Comparison of ENCODE assay signal across 8 cellular contexts in the genomic region with DNA sequence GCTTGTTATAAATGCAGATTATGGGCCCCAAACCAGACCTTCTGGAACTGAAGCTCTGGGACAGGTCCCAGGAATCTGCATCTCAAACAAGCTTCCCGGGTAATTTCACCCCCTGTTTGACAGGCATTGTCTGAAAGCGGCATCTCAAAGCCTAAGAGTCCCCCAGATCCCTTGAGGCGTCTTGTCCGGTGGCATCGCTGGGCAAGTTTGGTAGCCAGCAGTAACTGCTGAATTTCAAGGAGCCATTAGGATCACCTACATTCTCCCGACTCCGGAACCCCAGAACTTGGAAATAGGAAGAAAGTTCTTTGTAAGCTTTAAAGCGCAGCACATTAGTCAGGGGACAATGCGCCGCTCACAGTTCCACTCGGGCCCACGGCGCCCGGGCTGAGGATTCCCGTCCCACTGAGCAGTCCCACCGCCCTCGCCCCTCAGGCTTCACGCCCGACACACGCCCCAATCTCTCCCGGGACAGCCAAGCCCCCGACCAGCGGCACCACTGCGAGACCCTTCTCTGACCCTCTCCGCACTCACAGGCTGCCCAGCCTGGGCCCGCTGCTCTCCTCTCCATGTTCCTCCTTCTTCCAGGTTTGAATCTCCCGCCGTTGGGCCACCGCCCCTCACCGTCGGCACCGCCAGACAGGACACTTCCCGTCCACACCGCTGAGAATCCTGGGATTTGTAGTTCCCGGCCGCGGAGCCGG. TPM values are rescaled to one million over a fixed set of nuclear protein-coding genes. Genes with fewer than 3 reads are reported as not detected.
DNase-seq lines count a peak whose midpoint lies in the region; ATAC-seq and TF ChIP-seq lines count a peak whose summit lies in the region.

A gene with protein sequence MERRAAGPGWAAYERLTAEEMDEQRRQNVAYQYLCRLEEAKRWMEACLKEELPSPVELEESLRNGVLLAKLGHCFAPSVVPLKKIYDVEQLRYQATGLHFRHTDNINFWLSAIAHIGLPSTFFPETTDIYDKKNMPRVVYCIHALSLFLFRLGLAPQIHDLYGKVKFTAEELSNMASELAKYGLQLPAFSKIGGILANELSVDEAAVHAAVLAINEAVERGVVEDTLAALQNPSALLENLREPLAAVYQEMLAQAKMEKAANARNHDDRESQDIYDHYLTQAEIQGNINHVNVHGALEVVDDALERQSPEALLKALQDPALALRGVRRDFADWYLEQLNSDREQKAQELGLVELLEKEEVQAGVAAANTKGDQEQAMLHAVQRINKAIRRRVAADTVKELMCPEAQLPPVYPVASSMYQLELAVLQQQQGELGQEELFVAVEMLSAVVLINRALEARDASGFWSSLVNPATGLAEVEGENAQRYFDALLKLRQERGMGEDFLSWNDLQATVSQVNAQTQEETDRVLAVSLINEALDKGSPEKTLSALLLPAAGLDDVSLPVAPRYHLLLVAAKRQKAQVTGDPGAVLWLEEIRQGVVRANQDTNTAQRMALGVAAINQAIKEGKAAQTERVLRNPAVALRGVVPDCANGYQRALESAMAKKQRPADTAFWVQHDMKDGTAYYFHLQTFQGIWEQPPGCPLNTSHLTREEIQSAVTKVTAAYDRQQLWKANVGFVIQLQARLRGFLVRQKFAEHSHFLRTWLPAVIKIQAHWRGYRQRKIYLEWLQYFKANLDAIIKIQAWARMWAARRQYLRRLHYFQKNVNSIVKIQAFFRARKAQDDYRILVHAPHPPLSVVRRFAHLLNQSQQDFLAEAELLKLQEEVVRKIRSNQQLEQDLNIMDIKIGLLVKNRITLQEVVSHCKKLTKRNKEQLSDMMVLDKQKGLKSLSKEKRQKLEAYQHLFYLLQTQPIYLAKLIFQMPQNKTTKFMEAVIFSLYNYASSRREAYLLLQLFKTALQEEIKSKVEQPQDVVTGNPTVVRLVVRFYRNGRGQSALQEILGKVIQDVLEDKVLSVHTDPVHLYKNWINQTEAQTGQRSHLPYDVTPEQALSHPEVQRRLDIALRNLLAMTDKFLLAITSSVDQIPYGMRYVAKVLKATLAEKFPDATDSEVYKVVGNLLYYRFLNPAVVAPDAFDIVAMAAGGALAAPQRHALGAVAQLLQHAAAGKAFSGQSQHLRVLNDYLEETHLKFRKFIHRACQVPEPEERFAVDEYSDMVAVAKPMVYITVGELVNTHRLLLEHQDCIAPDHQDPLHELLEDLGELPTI (N-terminal part only) (minus strand): TSS at position 607 of the 704 bp plus-strand sequence. CDS start 36 bp downstream, at position 571.

- DNase-seq in AG10803 (ENCODE audit: low read depth) (peak; percentile 76), HuH-7.5 (ENCODE audit: low spot score) (peak; percentile 95), OCI-M2 (lab: John Stamatoyannopoulos, UW; ENCODE audit: unreplicated experiment) (peak; percentile 21), activated T-cell treated with anti-CD3 and anti-CD28 coated beads for 24 hours (ENCODE audit: low read depth) (peak; percentile 61), epithelial cell of proximal tubule (ENCODE audit: low read depth) (no peak), mucosa of descending colon (peak; percentile 91 to 93 (median 93))
- peak; percentile 60 to 64 for DNase-seq in stimulated activated CD8-positive, alpha-beta memory T cell treated with anti-CD3 and anti-CD28 coated beads, Interleukin-15, amount 100 ng/mL, for 48 hours (ENCODE audit: low read depth in 2 of 2)

- TF ChIP-seq CTCF in AG10803 (conservative IDR thresholded peaks at IDR 0.05; ENCODE audit: low read length) (no peak), epithelial cell of proximal tubule (conservative IDR thresholded peaks at IDR 0.05; ENCODE audit: low read depth, low read length) (no peak), mucosa of descending colon (IDR thresholded peaks at IDR 0.05) (no peak)

- peak; percentile 87 for ATAC-seq in GM19438 (IDR thresholded peaks at IDR 0.05; ENCODE audit: low read depth, unreplicated experiment)
- peak; percentile 90 for ATAC-seq in mucosa of descending colon

- no peaks in the 10 kb centered on the region for H3K36me3 ChIP-seq in mucosa of descending colon (ENCODE audit: low read depth)

- peak within 1 kb of the TSS; percentile 75 for H3K4me3 ChIP-seq in AG10803 (ENCODE audit: low read length)
- peak within 1 kb of the TSS; percentile 61 for H3K4me3 ChIP-seq in epithelial cell of proximal tubule (ENCODE audit: low read depth, low read length)
- H3K4me3 ChIP-seq in mucosa of descending colon: no peak within 1 kb of the TSS

- no peaks in the 10 kb centered on the region for H3K9me3 ChIP-seq in mucosa of descending colon

- intact Hi-C loops in mucosa of descending colon (cut with DNase I, micrococcal nuclease): no loop called here

- H3K4me1 ChIP-seq in mucosa of descending colon (ENCODE audit: low read depth): peaks cover 17% of the 10 kb centered on the region

RNA-seq across cellular contexts. Expression of the gene that starts here (rescaled TPM):
- total RNA-seq in epithelial cell of proximal tubule (65.0 and 65.3 TPM in 2 replicates), mucosa of descending colon (10 to 100 TPM in 1 of 3 donors, 1 to 10 TPM in 2; 3.4 to 15.5 (median 5.7) TPM)
